23 cellular contexts compared by ENCODE assay signal in the genomic region with DNA sequence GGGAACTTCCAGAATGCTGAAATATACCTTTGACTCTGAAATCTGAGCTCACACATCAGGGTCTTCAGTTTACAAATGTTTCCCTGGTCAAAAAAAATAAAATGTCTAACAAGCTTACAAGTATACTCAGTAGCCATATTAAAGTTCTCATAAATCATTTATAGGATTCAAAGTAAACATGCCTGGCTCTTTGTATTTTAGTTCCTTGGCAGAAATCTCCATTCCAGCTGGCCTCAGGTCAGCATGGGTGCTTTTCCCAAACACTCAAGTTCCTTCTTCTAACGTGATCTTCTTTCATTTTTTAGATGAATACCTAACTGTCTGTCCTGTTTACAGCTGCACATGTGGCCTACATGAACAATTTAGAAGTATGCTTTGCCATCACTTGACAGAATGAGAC.
DNase-seq lines count a peak whose midpoint lies in the region; TF ChIP-seq lines count a peak whose summit lies in the region.
"Had no signal": no experiment of that assay in that cellular context is flagged by ENCODE, and none has a peak within 500 bp of the region (broad histone marks: within the 10 kb centered on the region; RNA-seq: fewer than 3 reads in every experiment).

No MANE protein-coding gene starts in this region.

- TF ChIP-seq POLR2A in uterus (IDR thresholded peaks at IDR 0.05): no peak

- H3K36me3 ChIP-seq in uterus: no peaks in the 10 kb centered on the region
- H3K36me3 ChIP-seq: MG63 had no signal

- peak overlapping the region; percentile 44 to 46 for H3K27ac ChIP-seq in uterus
- H3K27ac ChIP-seq: RWPE1 had no signal

- no peak overlapping the region for H3K4me3 Mint-ChIP-seq in mesothelial cell of epicardium
- H3K4me3 Mint-ChIP-seq: CD14-positive monocyte, HFFc6 had no signal

- H3K4me1 ChIP-seq in uterus: peaks cover 0 to 7% of the 10 kb centered on the region in 2 donors

- no peak for DNase-seq in HEK293T (ENCODE audit: extremely low spot score)
- peak; percentile 25 for DNase-seq in SK-MEL-5 (ENCODE audit: low read depth, low spot score)
- DNase-seq in mesothelial cell of epicardium (ENCODE audit: low spot score in 2 of 2, unreplicated experiment in 2 of 2): no peak
- no peak for DNase-seq in uterus
- DNase-seq in activated naive CD4-positive, alpha-beta T cell treated with Interleukin-2 at 50 U/mL for 16 hours: no peak
- no peak for DNase-seq in SW480 (ENCODE audit: low spot score)
- DNase-seq in H4 (ENCODE audit: low spot score): no peak
- DNase-seq: ACHN; AML-193; H7; HFFc6; Kasumi-1; MG63; NCI-H146; NCI-H2029; NCI-H226; NCI-H524; NCI-H774; NK-92 treated with Interleukin-12 subunit alpha and Interleukin-12 subunit beta, amount 100 ng/mL, for 24 hours; SHP77 treated with DMSO at 0.1 percent for 48 hours; SK-N-SH had no signal

- TF ChIP-seq CTCF in mesothelial cell of epicardium (IDR thresholded peaks at IDR 0.05; ENCODE audit: unreplicated experiment) (no peak), uterus (IDR thresholded peaks at IDR 0.05) (no peak)

- intact Hi-C loops in uterus (cut with DNase I; ENCODE audit: low total_unique reads): no loop called here

- in situ Hi-C loops in SK-MEL-5 (cut with HindIII; ENCODE audit: low pct_unique_long_range_greater_than_20kb, low sequenced_read_pairs): no loop called here

- peaks cover 11% of the 10 kb centered on the region for H3K4me1 Mint-ChIP-seq in mesothelial cell of epicardium
- H3K4me1 Mint-ChIP-seq: CD14-positive monocyte had no signal

- no peaks in the 10 kb centered on the region for H3K27me3 ChIP-seq in uterus
- H3K27me3 ChIP-seq: MG63 had no signal

- no peaks in the 10 kb centered on the region for H3K36me3 Mint-ChIP-seq in mesothelial cell of epicardium
- H3K36me3 Mint-ChIP-seq: CD14-positive monocyte had no signal

- CTCF ChIA-PET in HEK293T (lab: Yijun Ruan, JAX): no interaction called here

- H3K9me3 Mint-ChIP-seq in mesothelial cell of epicardium: no peaks in the 10 kb centered on the region
- H3K9me3 Mint-ChIP-seq: HFFc6 had no signal

- POLR2A ChIA-PET in HEK293T (lab: Yijun Ruan, JAX): no interaction called here

- H3K27ac Mint-ChIP-seq in mesothelial cell of epicardium: peak overlapping the region; percentile 28
- H3K27ac Mint-ChIP-seq: CD14-positive monocyte, HFFc6 had no signal

- H3K27me3 Mint-ChIP-seq in mesothelial cell of epicardium (ENCODE audit: low read depth): no peaks in the 10 kb centered on the region

- no peak overlapping the region for H3K4me3 ChIP-seq in uterus
- H3K4me3 ChIP-seq: MG63 had no signal

- H3K9me3 ChIP-seq in uterus: no peaks in the 10 kb centered on the region
- H3K9me3 ChIP-seq: MG63, SK-N-SH had no signal

TF ChIP-seq in HEK293T, 16 proteins besides CTCF, POLR2A, EP300 and RAD21:
- TF ChIP-seq, protein P1, sequence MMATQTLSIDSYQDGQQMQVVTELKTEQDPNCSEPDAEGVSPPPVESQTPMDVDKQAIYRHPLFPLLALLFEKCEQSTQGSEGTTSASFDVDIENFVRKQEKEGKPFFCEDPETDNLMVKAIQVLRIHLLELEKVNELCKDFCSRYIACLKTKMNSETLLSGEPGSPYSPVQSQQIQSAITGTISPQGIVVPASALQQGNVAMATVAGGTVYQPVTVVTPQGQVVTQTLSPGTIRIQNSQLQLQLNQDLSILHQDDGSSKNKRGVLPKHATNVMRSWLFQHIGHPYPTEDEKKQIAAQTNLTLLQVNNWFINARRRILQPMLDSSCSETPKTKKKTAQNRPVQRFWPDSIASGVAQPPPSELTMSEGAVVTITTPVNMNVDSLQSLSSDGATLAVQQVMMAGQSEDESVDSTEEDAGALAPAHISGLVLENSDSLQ (IDR thresholded peaks at IDR 0.05): peak; percentile 12; the same call in 1 of the 2 replicates
- no peak for TF ChIP-seq LEF1 (IDR thresholded peaks at IDR 0.05; ENCODE audit: borderline replicate concordance)
TF ChIP-seq in HEK293T: peak in this region for 1.
